ENCODE assay signal across 10 cellular contexts in genomic region chr1:214548988-214549387, GRCh38. TPM values are rescaled to one million over a fixed set of nuclear protein-coding genes. Genes with fewer than 3 reads are reported as not detected.
DNase-seq lines count a peak whose midpoint lies in the region; ATAC-seq and TF ChIP-seq lines count a peak whose summit lies in the region.
"Had no signal": no experiment of that assay in that cellular context is flagged by ENCODE, and none has a peak within 500 bp of the region (broad histone marks: within the 10 kb centered on the region; RNA-seq: fewer than 3 reads in every experiment).

No MANE protein-coding gene starts in this region.

- ATAC-seq in WTC11 (no peak), gastrocnemius medialis (peak in 1 of 2 donors; percentile 28), GM18868 (IDR thresholded peaks at IDR 0.05; ENCODE audit: unreplicated experiment) (no peak), GM19351 (IDR thresholded peaks at IDR 0.05; ENCODE audit: unreplicated experiment) (no peak)
- ATAC-seq: esophagus mucosa had no signal

- no peaks in the 10 kb centered on the region for H3K27me3 Mint-ChIP-seq in WTC11 (ENCODE audit: low read depth)

- DNase-seq in GM04504 (ENCODE audit: low read depth): peak; percentile 48
- no peak for DNase-seq in WTC11 (ENCODE audit: low spot score)
- peak; percentile 69 for DNase-seq in glomerular visceral epithelial cell (ENCODE audit: extremely low spot score)
- peak; percentile 50 to 63 for DNase-seq in gastrocnemius medialis
- no peak for DNase-seq in KG1 (lab: John Stamatoyannopoulos, UW)
- DNase-seq in putamen (ENCODE audit: low spot score): no peak
- DNase-seq: NCI-H526 treated with DMSO at 0.1 percent for 48 hours had no signal

- POLR2A ChIA-PET in WTC11 (lab: Charles Lee): interaction anchor here (4.3 kb wide), 1 partner anchor 7 kb away, joined by 30 read pairs; no protein-coding TSS in a partner anchor

- TF ChIP-seq CTCF in WTC11 (IDR thresholded peaks at IDR 0.05): no peak
- TF ChIP-seq CTCF in gastrocnemius medialis (IDR thresholded peaks at IDR 0.05 in 4 of 5, conservative IDR thresholded peaks at IDR 0.05 in 1 of 5): no peak

- intact Hi-C loops in gastrocnemius medialis (cut with DNase I; ENCODE audit: low total_unique reads): loop anchor here (1.0 kb wide), 1 partner anchor 214 kb away; no protein-coding TSS in a partner anchor

- in situ Hi-C loops in gastrocnemius medialis (cut with MboI; ENCODE audit: low sequenced_read_pairs in 4 of 4): no loop called here

- H3K36me3 Mint-ChIP-seq in WTC11: peaks cover 2% of the 10 kb centered on the region; the same call in 1 of the 2 replicates

- no peaks in the 10 kb centered on the region for H3K9me3 Mint-ChIP-seq in WTC11

- H3K36me3 ChIP-seq in gastrocnemius medialis: no peaks in the 10 kb centered on the region

- H3K27me3 ChIP-seq in gastrocnemius medialis: no peaks in the 10 kb centered on the region

- H3K4me1 Mint-ChIP-seq in WTC11: peaks cover 67% of the 10 kb centered on the region

- TF ChIP-seq POLR2A in gastrocnemius medialis (IDR thresholded peaks at IDR 0.05): no peak

- H3K4me3 ChIP-seq in gastrocnemius medialis: peak overlapping the region; percentile 68 to 96 (median 87)

- H3K4me3 Mint-ChIP-seq in WTC11: peak overlapping the region; percentile 82

- no peak overlapping the region for H3K27ac Mint-ChIP-seq in WTC11

- CTCF ChIA-PET in WTC11 (lab: Charles Lee): interaction anchor here (0.9 to 5.3 kb wide), 3 partner anchors 9 to 216 kb away, joined by 5 to 33 read pairs (median 5); no protein-coding TSS in a partner anchor

- no peaks in the 10 kb centered on the region for H3K9me3 ChIP-seq in gastrocnemius medialis

- peaks cover 52 to 54% of the 10 kb centered on the region in 2 donors for H3K4me1 ChIP-seq in gastrocnemius medialis

- H3K27ac ChIP-seq in gastrocnemius medialis: peak overlapping the region; percentile 93 to 99 (median 95)

TF ChIP-seq in WTC11, 78 proteins besides CTCF, POLR2A, EP300 and RAD21:
- TF ChIP-seq IRF2 (CRISPR knock-in tag; IDR thresholded peaks at IDR 0.05; ENCODE audit: borderline replicate concordance, low read depth): no peak
- TF ChIP-seq KAT7 (CRISPR knock-in tag; IDR thresholded peaks at IDR 0.05; ENCODE audit: borderline replicate concordance): no peak
- TF ChIP-seq, protein P1, sequence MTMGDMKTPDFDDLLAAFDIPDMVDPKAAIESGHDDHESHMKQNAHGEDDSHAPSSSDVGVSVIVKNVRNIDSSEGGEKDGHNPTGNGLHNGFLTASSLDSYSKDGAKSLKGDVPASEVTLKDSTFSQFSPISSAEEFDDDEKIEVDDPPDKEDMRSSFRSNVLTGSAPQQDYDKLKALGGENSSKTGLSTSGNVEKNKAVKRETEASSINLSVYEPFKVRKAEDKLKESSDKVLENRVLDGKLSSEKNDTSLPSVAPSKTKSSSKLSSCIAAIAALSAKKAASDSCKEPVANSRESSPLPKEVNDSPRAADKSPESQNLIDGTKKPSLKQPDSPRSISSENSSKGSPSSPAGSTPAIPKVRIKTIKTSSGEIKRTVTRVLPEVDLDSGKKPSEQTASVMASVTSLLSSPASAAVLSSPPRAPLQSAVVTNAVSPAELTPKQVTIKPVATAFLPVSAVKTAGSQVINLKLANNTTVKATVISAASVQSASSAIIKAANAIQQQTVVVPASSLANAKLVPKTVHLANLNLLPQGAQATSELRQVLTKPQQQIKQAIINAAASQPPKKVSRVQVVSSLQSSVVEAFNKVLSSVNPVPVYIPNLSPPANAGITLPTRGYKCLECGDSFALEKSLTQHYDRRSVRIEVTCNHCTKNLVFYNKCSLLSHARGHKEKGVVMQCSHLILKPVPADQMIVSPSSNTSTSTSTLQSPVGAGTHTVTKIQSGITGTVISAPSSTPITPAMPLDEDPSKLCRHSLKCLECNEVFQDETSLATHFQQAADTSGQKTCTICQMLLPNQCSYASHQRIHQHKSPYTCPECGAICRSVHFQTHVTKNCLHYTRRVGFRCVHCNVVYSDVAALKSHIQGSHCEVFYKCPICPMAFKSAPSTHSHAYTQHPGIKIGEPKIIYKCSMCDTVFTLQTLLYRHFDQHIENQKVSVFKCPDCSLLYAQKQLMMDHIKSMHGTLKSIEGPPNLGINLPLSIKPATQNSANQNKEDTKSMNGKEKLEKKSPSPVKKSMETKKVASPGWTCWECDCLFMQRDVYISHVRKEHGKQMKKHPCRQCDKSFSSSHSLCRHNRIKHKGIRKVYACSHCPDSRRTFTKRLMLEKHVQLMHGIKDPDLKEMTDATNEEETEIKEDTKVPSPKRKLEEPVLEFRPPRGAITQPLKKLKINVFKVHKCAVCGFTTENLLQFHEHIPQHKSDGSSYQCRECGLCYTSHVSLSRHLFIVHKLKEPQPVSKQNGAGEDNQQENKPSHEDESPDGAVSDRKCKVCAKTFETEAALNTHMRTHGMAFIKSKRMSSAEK (CRISPR knock-in tag; IDR thresholded peaks at IDR 0.05; ENCODE audit: borderline replicate concordance): no peak
- TF ChIP-seq ZNF138 (CRISPR knock-in tag; conservative IDR thresholded peaks at IDR 0.05): no peak
- no peak for TF ChIP-seq AR (CRISPR knock-in tag; IDR thresholded peaks at IDR 0.05)
- no peak for TF ChIP-seq ZNF263 (CRISPR knock-in tag; IDR thresholded peaks at IDR 0.05; ENCODE audit: low read depth)
- no peak for TF ChIP-seq GTF2I (CRISPR knock-in tag; conservative IDR thresholded peaks at IDR 0.05)
- no peak for TF ChIP-seq TEAD1 (CRISPR knock-in tag; IDR thresholded peaks at IDR 0.05)
- TF ChIP-seq OVOL2 (CRISPR knock-in tag; IDR thresholded peaks at IDR 0.05; ENCODE audit: borderline replicate concordance): no peak
- no peak for TF ChIP-seq NFE2L1 (CRISPR knock-in tag; IDR thresholded peaks at IDR 0.05)

RNA-seq across cellular contexts. Expression of gene PTPN14, which starts 2.4 kb away (rescaled TPM):
- total RNA-seq in WTC11 (2021): 83.3 to 88.4 TPM (median 86.4 TPM) in 3 replicates
- total RNA-seq in gastrocnemius medialis: 10 to 100 TPM; 42.8 to 63.8 (median 50.4) TPM

RNA-seq across cellular contexts. Expression of gene CENPF, which starts 54.0 kb away (rescaled TPM):
- total RNA-seq in WTC11 (2021) (137 to 166 TPM (median 143 TPM) in 3 replicates), gastrocnemius medialis (1 to 10 TPM in 2 of 4 donors, under 1 TPM in 2; 0.25 to 1.9 (median 0.92) TPM)

Comparison
In these comparisons a context has a peak if more than half of its experiments do, and no peak if none do; other contexts are left out.
1. DNase-seq: peak in GM04504 (single experiment), glomerular visceral epithelial cell (single experiment) and gastrocnemius medialis (2 of 2); none in WTC11 (single experiment), KG1 (single experiment) and putamen (single experiment).
2. RNA of gene CENPF, which starts 54.0 kb away (total RNA-seq): 137 to 166 TPM in WTC11; 0.25 to 1.9 TPM in gastrocnemius medialis; every median in the first group is over 10 times any median in the second.